ENCODE assay signal across 22 cellular contexts in genomic region chr4:169236901-169237626, GRCh38. TPM values are rescaled to one million over a fixed set of nuclear protein-coding genes. Genes with fewer than 3 reads are reported as not detected.
DNase-seq lines count a peak whose midpoint lies in the region; ATAC-seq and TF ChIP-seq lines count a peak whose summit lies in the region.
"Had no signal": no experiment of that assay in that cellular context is flagged by ENCODE, and none has a peak within 500 bp of the region (broad histone marks: within the 10 kb centered on the region; RNA-seq: fewer than 3 reads in every experiment).

No MANE protein-coding gene starts in this region.

- WGBS in right lobe of liver (ENCODE audit: insufficient coverage, low coverage, low lambda C conversion rate, missing lambda C conversion rate): 16% methylated on average over 6 of the region's 6 CpGs

- H3K4me3 ChIP-seq in left ventricle myocardium inferior (no peak overlapping the region), breast epithelium (no peak overlapping the region), right lobe of liver (no peak overlapping the region), thoracic aorta (no peak overlapping the region)
- H3K4me3 ChIP-seq: SJSA1 had no signal

- intact Hi-C loops in Right ventricle myocardium superior (cut with DNase I) (no loop called here), left ventricle myocardium inferior (cut with micrococcal nuclease) (no loop called here), breast epithelium (cut with DNase I; ENCODE audit: low total_unique reads) (no loop called here), right lobe of liver (cut with DNase I) (no loop called here), sciatic nerve (cut with DNase I) (no loop called here)

- H3K9me3 ChIP-seq in left ventricle myocardium inferior (replicated peaks) (no peaks in the 10 kb centered on the region), breast epithelium (no peaks in the 10 kb centered on the region), right lobe of liver (no peaks in the 10 kb centered on the region), thoracic aorta (no peaks in the 10 kb centered on the region)
- H3K9me3 ChIP-seq: SJSA1 had no signal

- H3K27ac ChIP-seq in left ventricle myocardium inferior (replicated peaks) (no peak overlapping the region), breast epithelium (peak overlapping the region; percentile 72 to 76), right lobe of liver (no peak overlapping the region), thoracic aorta (peak overlapping the region in 1 of 2 donors; percentile 19)
- H3K27ac ChIP-seq: SJSA1 had no signal

- H3K4me1 ChIP-seq in left ventricle myocardium inferior (peaks cover 68% of the 10 kb centered on the region), breast epithelium (peaks cover 0 to 22% of the 10 kb centered on the region in 2 donors), right lobe of liver (peaks cover 0 to 20% (median 6%) of the 10 kb centered on the region in 4 donors), thoracic aorta (ENCODE audit: control insufficient read depth in 1 of 2, low read depth in 2 of 2) (peaks cover 23 to 70% of the 10 kb centered on the region in 2 donors)

- H3K27me3 ChIP-seq in left ventricle myocardium inferior (ENCODE audit: low read depth) (no peaks in the 10 kb centered on the region), breast epithelium (no peaks in the 10 kb centered on the region), right lobe of liver (no peaks in the 10 kb centered on the region), thoracic aorta (replicated peaks; ENCODE audit: insufficient read depth) (no peaks in the 10 kb centered on the region)
- H3K27me3 ChIP-seq: SJSA1 had no signal

- TF ChIP-seq CTCF in left ventricle myocardium inferior (IDR thresholded peaks at IDR 0.05; ENCODE audit: borderline replicate concordance): no peak
- no peak for TF ChIP-seq CTCF in breast epithelium (IDR thresholded peaks at IDR 0.05)
- no peak for TF ChIP-seq CTCF in right lobe of liver (IDR thresholded peaks at IDR 0.05)
- no peak for TF ChIP-seq CTCF in thoracic aorta (IDR thresholded peaks at IDR 0.05)

- TF ChIP-seq POLR2A in breast epithelium (IDR thresholded peaks at IDR 0.05) (no peak), right lobe of liver (IDR thresholded peaks at IDR 0.05) (no peak)

- no peaks in the 10 kb centered on the region for H3K36me3 ChIP-seq in left ventricle myocardium inferior
- H3K36me3 ChIP-seq in breast epithelium: no peaks in the 10 kb centered on the region
- H3K36me3 ChIP-seq in right lobe of liver: no peaks in the 10 kb centered on the region
- H3K36me3 ChIP-seq in thoracic aorta: no peaks in the 10 kb centered on the region

- DNase-seq in Right ventricle myocardium superior (peak; percentile 42), left ventricle myocardium inferior (no peak), breast epithelium (ENCODE audit: low spot score in 2 of 2) (peak; percentile 52 to 85), right lobe of liver (peak in 1 of 3 donors; percentile 70), thoracic aorta (ENCODE audit: low spot score) (no peak), sciatic nerve (ENCODE audit: low spot score) (no peak), GDM1 (lab: John Stamatoyannopoulos, UW) (no peak)
- no peak for DNase-seq in activated effector memory CD4-positive, alpha-beta T cell treated with anti-CD3 and anti-CD28 coated beads, Interleukin-2, amount 50 U/mL, for 16 hours
- DNase-seq: activated CD8-positive, alpha-beta T cell treated with anti-CD3 and anti-CD28 coated beads for 36 hours; activated T-cell treated with anti-CD3 and anti-CD28 coated beads, Interleukin-2, amount 50 U/mL, for 48 hours; DMS79; mesendoderm; MM.1S; NCI-H2029; OCI-M1; retina; stimulated activated naive CD4-positive, alpha-beta T cell treated with Interleukin-2 at 50 U/mL for 16 hours; T-helper 17 cell had no signal

- ATAC-seq in Right ventricle myocardium superior (ENCODE audit: poor library complexity): peak; percentile 56
- ATAC-seq in right lobe of liver: peak; percentile 56 to 88 (median 69)
- peak; percentile 13 for ATAC-seq in thoracic aorta (ENCODE audit: insufficient number of reproducible peaks, low FRiP score, low read depth)
- no peak for ATAC-seq in sciatic nerve
- ATAC-seq: activated CD8-positive, alpha-beta T cell treated with anti-CD3 and anti-CD28 coated beads for 36 hours; activated naive CD4-positive, alpha-beta T cell treated with anti-CD3 and anti-CD28 coated beads, Interleukin-2, amount 50 U/mL, for 72 hours; esophagus mucosa; natural killer cell treated with Interleukin-12 subunit alpha and Interleukin-12 subunit beta and Interleukin-15 and Interleukin-18, amount 100 ng/mL, for 72 hours; T-helper 17 cell had no signal

RNA-seq across cellular contexts. Expression of gene SH3RF1, which starts 33.7 kb away (rescaled TPM):
- total RNA-seq in Right ventricle myocardium superior (8.3 TPM), left ventricle myocardium inferior (8.8 TPM), breast epithelium (10 to 100 TPM; 20.2 to 37.0 (median 27.9) TPM), right lobe of liver (10 to 100 TPM in 1 of 6 experiments, 1 to 10 TPM in 5; 5.5 to 11.0 (median 7.3) TPM), thoracic aorta (10 to 100 TPM; 21.9 to 24.6 TPM), sciatic nerve (15.6 TPM)

Comparison
In these comparisons a context has a peak if more than half of its experiments do, and no peak if none do; other contexts are left out.
1. DNase-seq: peak in Right ventricle myocardium superior (single experiment) and breast epithelium (2 of 2); none in left ventricle myocardium inferior (single experiment), thoracic aorta (single experiment), sciatic nerve (single experiment), activated effector memory CD4-positive, alpha-beta T cell treated with anti-CD3 and anti-CD28 coated beads, Interleukin-2, amount 50 U/mL, for 16 hours (single experiment) and GDM1 (single experiment).
2. H3K27ac ChIP-seq: peak in breast epithelium (2 of 2); none in left ventricle myocardium inferior (single experiment) and right lobe of liver (0 of 3).